In genomic region chr1:21946836-21947587, GRCh38 we compare ENCODE assay signal across 1 cellular context.
TF ChIP-seq lines count a peak whose summit lies in the region.

No MANE protein-coding gene starts in this region.

TF ChIP-seq in HepG2, 621 proteins besides CTCF, POLR2A, EP300 and RAD21 (continued from another document and continues in another):
- TF ChIP-seq, protein P1, sequence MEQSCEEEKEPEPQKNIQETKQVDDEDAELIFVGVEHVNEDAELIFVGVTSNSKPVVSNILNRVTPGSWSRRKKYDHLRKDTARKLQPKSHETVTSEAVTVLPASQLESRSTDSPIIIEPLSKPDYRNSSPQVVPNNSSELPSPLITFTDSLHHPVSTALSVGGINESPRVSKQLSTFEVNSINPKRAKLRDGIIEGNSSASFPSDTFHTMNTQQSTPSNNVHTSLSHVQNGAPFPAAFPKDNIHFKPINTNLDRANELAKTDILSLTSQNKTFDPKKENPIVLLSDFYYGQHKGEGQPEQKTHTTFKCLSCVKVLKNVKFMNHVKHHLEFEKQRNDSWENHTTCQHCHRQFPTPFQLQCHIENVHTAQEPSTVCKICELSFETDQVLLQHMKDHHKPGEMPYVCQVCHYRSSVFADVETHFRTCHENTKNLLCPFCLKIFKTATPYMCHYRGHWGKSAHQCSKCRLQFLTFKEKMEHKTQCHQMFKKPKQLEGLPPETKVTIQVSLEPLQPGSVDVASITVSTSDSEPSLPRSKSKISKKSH (CRISPR knock-in tag; IDR thresholded peaks at IDR 0.05; ENCODE audit: borderline replicate concordance): no peak
- TF ChIP-seq MEF2D (CRISPR knock-in tag; IDR thresholded peaks at IDR 0.05): peak; percentile 85; the same call in 1 of the 2 replicates
- TF ChIP-seq ZNF607 (CRISPR knock-in tag; IDR thresholded peaks at IDR 0.05; ENCODE audit: borderline replicate concordance): peak; percentile 53; the same call in 1 of the 2 replicates
- no peak for TF ChIP-seq HES4 (CRISPR knock-in tag; IDR thresholded peaks at IDR 0.05; ENCODE audit: borderline replicate concordance)
- no peak for TF ChIP-seq ZNF530 (CRISPR knock-in tag; IDR thresholded peaks at IDR 0.05; ENCODE audit: low read depth)
- no peak for TF ChIP-seq SP2 (CRISPR knock-in tag; IDR thresholded peaks at IDR 0.05)
- TF ChIP-seq ZNF780A (CRISPR knock-in tag; IDR thresholded peaks at IDR 0.05): 0 out of 2 replicates have a peak, but pooled peaks have one; percentile 39
- no peak for TF ChIP-seq SAFB2 (CRISPR knock-in tag; IDR thresholded peaks at IDR 0.05; ENCODE audit: borderline replicate concordance, low read depth)
- no peak for TF ChIP-seq MAFF (IDR thresholded peaks at IDR 0.05; ENCODE audit: low read depth, low read length)
- no peak for TF ChIP-seq ZNF20 (CRISPR knock-in tag; IDR thresholded peaks at IDR 0.05)
- TF ChIP-seq KDM5B (CRISPR knock-in tag; IDR thresholded peaks at IDR 0.05; ENCODE audit: borderline replicate concordance): peak; percentile 82
- TF ChIP-seq, protein P2, sequence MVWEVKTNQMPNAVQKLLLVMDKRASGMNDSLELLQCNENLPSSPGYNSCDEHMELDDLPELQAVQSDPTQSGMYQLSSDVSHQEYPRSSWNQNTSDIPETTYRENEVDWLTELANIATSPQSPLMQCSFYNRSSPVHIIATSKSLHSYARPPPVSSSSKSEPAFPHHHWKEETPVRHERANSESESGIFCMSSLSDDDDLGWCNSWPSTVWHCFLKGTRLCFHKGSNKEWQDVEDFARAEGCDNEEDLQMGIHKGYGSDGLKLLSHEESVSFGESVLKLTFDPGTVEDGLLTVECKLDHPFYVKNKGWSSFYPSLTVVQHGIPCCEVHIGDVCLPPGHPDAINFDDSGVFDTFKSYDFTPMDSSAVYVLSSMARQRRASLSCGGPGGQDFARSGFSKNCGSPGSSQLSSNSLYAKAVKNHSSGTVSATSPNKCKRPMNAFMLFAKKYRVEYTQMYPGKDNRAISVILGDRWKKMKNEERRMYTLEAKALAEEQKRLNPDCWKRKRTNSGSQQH (CRISPR knock-in tag; IDR thresholded peaks at IDR 0.05; ENCODE audit: low read depth): no peak
- peak; percentile 74; the same call in 1 of the 2 replicates for TF ChIP-seq MIXL1 (CRISPR knock-in tag; IDR thresholded peaks at IDR 0.05)
- TF ChIP-seq RFX5 (IDR thresholded peaks at IDR 0.05; ENCODE audit: low read depth, low read length): no peak
- TF ChIP-seq PAF1 (CRISPR knock-in tag; IDR thresholded peaks at IDR 0.05): no peak
- TF ChIP-seq ZNF335 (CRISPR knock-in tag; IDR thresholded peaks at IDR 0.05): no peak
- TF ChIP-seq PHF5A (CRISPR knock-in tag; IDR thresholded peaks at IDR 0.05; ENCODE audit: low read depth, unreplicated experiment): peak; percentile 63
- no peak for TF ChIP-seq ZSCAN20 (CRISPR knock-in tag; IDR thresholded peaks at IDR 0.05; ENCODE audit: borderline replicate concordance)
- TF ChIP-seq HOXA3 (CRISPR knock-in tag; IDR thresholded peaks at IDR 0.05): peak; percentile 73; the same call in 1 of the 2 replicates
- TF ChIP-seq ZNF580 (CRISPR knock-in tag; IDR thresholded peaks at IDR 0.05; ENCODE audit: borderline replicate concordance, low read depth): peak; percentile 91; the same call in 1 of the 2 replicates
- no peak for TF ChIP-seq GTF3A (CRISPR knock-in tag; conservative IDR thresholded peaks at IDR 0.05)
- TF ChIP-seq FOXK1 (CRISPR knock-in tag; IDR thresholded peaks at IDR 0.05; ENCODE audit: borderline replicate concordance, low read depth): peak; percentile 90; the same call in 1 of the 2 replicates
- TF ChIP-seq, protein P3, sequence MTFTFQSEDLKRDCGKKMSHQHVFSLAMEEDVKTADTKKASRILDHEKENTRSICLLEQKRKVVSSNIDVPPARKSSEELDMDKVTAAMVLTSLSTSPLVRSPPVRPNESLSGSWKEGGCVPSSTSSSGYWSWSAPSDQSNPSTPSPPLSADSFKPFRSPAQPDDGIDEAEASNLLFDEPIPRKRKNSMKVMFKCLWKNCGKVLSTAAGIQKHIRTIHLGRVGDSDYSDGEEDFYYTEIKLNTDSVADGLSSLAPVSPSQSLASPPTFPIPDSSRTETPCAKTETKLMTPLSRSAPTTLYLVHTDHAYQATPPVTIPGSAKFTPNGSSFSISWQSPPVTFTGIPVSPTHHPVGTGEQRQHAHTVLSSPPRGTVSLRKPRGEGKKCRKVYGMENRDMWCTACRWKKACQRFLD (CRISPR knock-in tag; IDR thresholded peaks at IDR 0.05; ENCODE audit: borderline replicate concordance): no peak
- TF ChIP-seq ZNF574 (CRISPR knock-in tag; IDR thresholded peaks at IDR 0.05): peak; percentile 53; the same call in 1 of the 2 replicates
- TF ChIP-seq, protein P4, sequence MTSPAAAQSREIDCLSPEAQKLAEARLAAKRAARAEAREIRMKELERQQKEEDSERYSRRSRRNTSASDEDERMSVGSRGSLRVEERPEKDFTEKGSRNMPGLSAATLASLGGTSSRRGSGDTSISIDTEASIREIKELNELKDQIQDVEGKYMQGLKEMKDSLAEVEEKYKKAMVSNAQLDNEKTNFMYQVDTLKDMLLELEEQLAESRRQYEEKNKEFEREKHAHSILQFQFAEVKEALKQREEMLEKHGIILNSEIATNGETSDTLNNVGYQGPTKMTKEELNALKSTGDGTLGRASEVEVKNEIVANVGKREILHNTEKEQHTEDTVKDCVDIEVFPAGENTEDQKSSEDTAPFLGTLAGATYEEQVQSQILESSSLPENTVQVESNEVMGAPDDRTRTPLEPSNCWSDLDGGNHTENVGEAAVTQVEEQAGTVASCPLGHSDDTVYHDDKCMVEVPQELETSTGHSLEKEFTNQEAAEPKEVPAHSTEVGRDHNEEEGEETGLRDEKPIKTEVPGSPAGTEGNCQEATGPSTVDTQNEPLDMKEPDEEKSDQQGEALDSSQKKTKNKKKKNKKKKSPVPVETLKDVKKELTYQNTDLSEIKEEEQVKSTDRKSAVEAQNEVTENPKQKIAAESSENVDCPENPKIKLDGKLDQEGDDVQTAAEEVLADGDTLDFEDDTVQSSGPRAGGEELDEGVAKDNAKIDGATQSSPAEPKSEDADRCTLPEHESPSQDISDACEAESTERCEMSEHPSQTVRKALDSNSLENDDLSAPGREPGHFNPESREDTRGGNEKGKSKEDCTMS (CRISPR knock-in tag; conservative IDR thresholded peaks at IDR 0.05): no peak
- TF ChIP-seq, protein P5, sequence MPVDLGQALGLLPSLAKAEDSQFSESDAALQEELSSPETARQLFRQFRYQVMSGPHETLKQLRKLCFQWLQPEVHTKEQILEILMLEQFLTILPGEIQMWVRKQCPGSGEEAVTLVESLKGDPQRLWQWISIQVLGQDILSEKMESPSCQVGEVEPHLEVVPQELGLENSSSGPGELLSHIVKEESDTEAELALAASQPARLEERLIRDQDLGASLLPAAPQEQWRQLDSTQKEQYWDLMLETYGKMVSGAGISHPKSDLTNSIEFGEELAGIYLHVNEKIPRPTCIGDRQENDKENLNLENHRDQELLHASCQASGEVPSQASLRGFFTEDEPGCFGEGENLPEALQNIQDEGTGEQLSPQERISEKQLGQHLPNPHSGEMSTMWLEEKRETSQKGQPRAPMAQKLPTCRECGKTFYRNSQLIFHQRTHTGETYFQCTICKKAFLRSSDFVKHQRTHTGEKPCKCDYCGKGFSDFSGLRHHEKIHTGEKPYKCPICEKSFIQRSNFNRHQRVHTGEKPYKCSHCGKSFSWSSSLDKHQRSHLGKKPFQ (CRISPR knock-in tag; IDR thresholded peaks at IDR 0.05; ENCODE audit: insufficient replicate concordance): no peak
- TF ChIP-seq DPF2 (CRISPR knock-in tag; IDR thresholded peaks at IDR 0.05; ENCODE audit: borderline replicate concordance, low read depth): peak; percentile 72; the same call in 1 of the 2 replicates
- TF ChIP-seq HDAC2 (CRISPR knock-in tag; IDR thresholded peaks at IDR 0.05): peak; percentile 85; the same call in 1 of the 2 replicates
- TF ChIP-seq ZNF776 (CRISPR knock-in tag; IDR thresholded peaks at IDR 0.05): no peak
- TF ChIP-seq ZNF879 (CRISPR knock-in tag; IDR thresholded peaks at IDR 0.05): no peak
- TF ChIP-seq CEBPB (IDR thresholded peaks at IDR 0.05; ENCODE audit: borderline replicate concordance, low read depth, low read length): no peak
- TF ChIP-seq ZNF549 (CRISPR knock-in tag; IDR thresholded peaks at IDR 0.05): no peak
- no peak for TF ChIP-seq ZBTB25 (CRISPR knock-in tag; IDR thresholded peaks at IDR 0.05)
- peak; percentile 79 for TF ChIP-seq GATAD2A (CRISPR knock-in tag; IDR thresholded peaks at IDR 0.05)
- no peak for TF ChIP-seq RBM22 (optimal IDR thresholded peaks at IDR 0.05; ENCODE audit: low read length)
- TF ChIP-seq ATAD3A (CRISPR knock-in tag; IDR thresholded peaks at IDR 0.05): no peak
- no peak for TF ChIP-seq ZNF496 (CRISPR knock-in tag; IDR thresholded peaks at IDR 0.05; ENCODE audit: insufficient replicate concordance)
- no peak for TF ChIP-seq ZSCAN30 (CRISPR knock-in tag; IDR thresholded peaks at IDR 0.05)
- TF ChIP-seq CENPT (CRISPR knock-in tag; IDR thresholded peaks at IDR 0.05; ENCODE audit: low read depth): no peak
- TF ChIP-seq MYC (CRISPR knock-in tag; IDR thresholded peaks at IDR 0.05; ENCODE audit: borderline replicate concordance): peak; percentile 90
- TF ChIP-seq MLX (CRISPR knock-in tag; IDR thresholded peaks at IDR 0.05): peak; percentile 72; the same call in 1 of the 2 replicates
- no peak for TF ChIP-seq KLF12 (CRISPR knock-in tag; IDR thresholded peaks at IDR 0.05; ENCODE audit: borderline replicate concordance)
- 0 out of 2 replicates have a peak, but pooled peaks have one; percentile 64 for TF ChIP-seq ZNF761 (CRISPR knock-in tag; conservative IDR thresholded peaks at IDR 0.05)
- TF ChIP-seq, protein P6, sequence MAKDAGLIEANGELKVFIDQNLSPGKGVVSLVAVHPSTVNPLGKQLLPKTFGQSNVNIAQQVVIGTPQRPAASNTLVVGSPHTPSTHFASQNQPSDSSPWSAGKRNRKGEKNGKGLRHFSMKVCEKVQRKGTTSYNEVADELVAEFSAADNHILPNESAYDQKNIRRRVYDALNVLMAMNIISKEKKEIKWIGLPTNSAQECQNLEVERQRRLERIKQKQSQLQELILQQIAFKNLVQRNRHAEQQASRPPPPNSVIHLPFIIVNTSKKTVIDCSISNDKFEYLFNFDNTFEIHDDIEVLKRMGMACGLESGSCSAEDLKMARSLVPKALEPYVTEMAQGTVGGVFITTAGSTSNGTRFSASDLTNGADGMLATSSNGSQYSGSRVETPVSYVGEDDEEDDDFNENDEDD (CRISPR knock-in tag; IDR thresholded peaks at IDR 0.05; ENCODE audit: borderline replicate concordance): peak; percentile 75; the same call in 1 of the 2 replicates
- TF ChIP-seq GTF2F1 (IDR thresholded peaks at IDR 0.05; ENCODE audit: low read length): no peak
- TF ChIP-seq NR3C1 (CRISPR knock-in tag; IDR thresholded peaks at IDR 0.05): no peak
- TF ChIP-seq, protein P7, sequence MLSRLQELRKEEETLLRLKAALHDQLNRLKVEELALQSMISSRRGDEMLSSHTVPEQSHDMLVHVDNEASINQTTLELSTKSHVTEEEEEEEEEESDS (CRISPR knock-in tag; IDR thresholded peaks at IDR 0.05; ENCODE audit: borderline replicate concordance): no peak
- no peak for TF ChIP-seq ZNF784 (CRISPR knock-in tag; IDR thresholded peaks at IDR 0.05; ENCODE audit: borderline replicate concordance)
- TF ChIP-seq ZFAT (CRISPR knock-in tag; conservative IDR thresholded peaks at IDR 0.05): no peak
- peak; percentile 52; the same call in 1 of the 2 replicates for TF ChIP-seq ZNF747 (CRISPR knock-in tag; IDR thresholded peaks at IDR 0.05; ENCODE audit: borderline replicate concordance)
- no peak for TF ChIP-seq SKI (IDR thresholded peaks at IDR 0.05; ENCODE audit: partially characterized antibody)
